In genomic region chr2:186980117-186980442, GRCh38 we compare ENCODE assay signal across 1 cellular context.
TF ChIP-seq lines count a peak whose summit lies in the region.

No MANE protein-coding gene starts in this region.

TF ChIP-seq in K562, 482 proteins besides CTCF, POLR2A, EP300 and RAD21:
- TF ChIP-seq ZNF318 (IDR thresholded peaks at IDR 0.05; ENCODE audit: borderline replicate concordance in 1 of 2, low read depth in 1 of 2) (no peak), NBN (IDR thresholded peaks at IDR 0.05; ENCODE audit: low read depth) (no peak), MYBL2 (IDR thresholded peaks at IDR 0.05; ENCODE audit: low read depth) (no peak), MYBL2 (CRISPR knock-in tag; IDR thresholded peaks at IDR 0.05; ENCODE audit: borderline replicate concordance) (no peak), ELK3 (CRISPR knock-in tag; IDR thresholded peaks at IDR 0.05) (no peak), PTBP1 (IDR thresholded peaks at IDR 0.05; ENCODE audit: low read depth, low read length) (no peak), E2F3 (CRISPR knock-in tag; IDR thresholded peaks at IDR 0.05) (no peak), HMBOX1 (IDR thresholded peaks at IDR 0.05) (peak; percentile 59; the same call in 1 of the 2 replicates), HDAC3 (IDR thresholded peaks at IDR 0.05; ENCODE audit: borderline replicate concordance, partially characterized antibody) (no peak)
TF ChIP-seq in K562: peak in this region for 1.
